31 cellular contexts compared by ENCODE assay signal in genomic region chr2:134081238-134081637, GRCh38.
"Had no signal": no experiment of that assay in that cellular context is flagged by ENCODE, and none has a peak within 500 bp of the region (broad histone marks: within the 10 kb centered on the region; RNA-seq: fewer than 3 reads in every experiment).

No MANE protein-coding gene starts in this region.

- H3K27ac ChIP-seq: brain microvascular endothelial cell, SJSA1 had no signal

- H3K36me3 ChIP-seq: brain microvascular endothelial cell, SJSA1 had no signal

- H3K4me1 Mint-ChIP-seq: activated CD4-positive, alpha-beta T cell treated with anti-CD3 and anti-CD28 coated beads, Interleukin-2, amount 10 ng/mL, durations not matched to agents 24 days and 14 days; activated T-helper 17 cell treated with anti-CD3 and anti-CD28 coated beads, Interleukin-2, amount 50 U/mL, for 72 hours; T-helper 17 cell had no signal

- H3K36me3 Mint-ChIP-seq: activated naive CD8-positive, alpha-beta T cell had no signal

- H3K4me1 ChIP-seq: SJSA1 had no signal

- H3K9me3 Mint-ChIP-seq: activated B cell treated with CpG ODN at 0.5 μM for 24 hours; activated CD4-positive, alpha-beta T cell treated with anti-CD3 and anti-CD28 coated beads, Interleukin-2, amount 10 ng/mL, durations not matched to agents 24 days and 14 days; activated naive CD4-positive, alpha-beta T cell treated with anti-CD3 and anti-CD28 coated beads for 36 hours; activated T-cell treated with anti-CD3 and anti-CD28 coated beads, Interleukin-2, amount 50 U/mL, for 4 hours; activated T-helper 17 cell treated with anti-CD3 and anti-CD28 coated beads, Interleukin-2, amount 50 U/mL, for 72 hours had no signal

- H3K4me3 Mint-ChIP-seq: activated B cell treated with CpG ODN at 0.5 μM for 24 hours; activated CD4-positive, alpha-beta T cell treated with anti-CD3 and anti-CD28 coated beads, Interleukin-2, amount 10 ng/mL, durations not matched to agents 24 days and 14 days; activated naive CD4-positive, alpha-beta T cell treated with anti-CD3 and anti-CD28 coated beads for 36 hours; activated naive CD8-positive, alpha-beta T cell; activated T-cell treated with anti-CD3 and anti-CD28 coated beads, Interleukin-2, amount 50 U/mL, for 4 hours; activated T-helper 17 cell treated with anti-CD3 and anti-CD28 coated beads, Interleukin-2, amount 50 U/mL, for 72 hours; T-helper 17 cell had no signal

- H3K27me3 Mint-ChIP-seq: activated B cell treated with CpG ODN at 0.5 μM for 24 hours; activated naive CD8-positive, alpha-beta T cell had no signal

- H3K9me3 ChIP-seq: SJSA1 had no signal

- H3K27ac Mint-ChIP-seq: activated B cell treated with CpG ODN at 0.5 μM for 24 hours; activated CD4-positive, alpha-beta T cell treated with anti-CD3 and anti-CD28 coated beads, Interleukin-2, amount 10 ng/mL, durations not matched to agents 24 days and 14 days; activated naive CD4-positive, alpha-beta T cell treated with anti-CD3 and anti-CD28 coated beads for 36 hours; activated naive CD8-positive, alpha-beta T cell; activated T-helper 17 cell treated with anti-CD3 and anti-CD28 coated beads, Interleukin-2, amount 50 U/mL, for 72 hours; T-helper 17 cell had no signal

- H3K4me3 ChIP-seq: K562, SJSA1 had no signal

- DNase-seq: activated B cell treated with CpG ODN at 0.5 μM for 24 hours; activated CD4-positive, alpha-beta T cell treated with anti-CD3 and anti-CD28 coated beads for 1 hour; activated CD4-positive, alpha-beta T cell treated with anti-CD3 and anti-CD28 coated beads, Interleukin-2, amount 10 ng/mL, durations not matched to agents 24 days and 14 days; activated CD4-positive, alpha-beta T cell treated with anti-CD3 and anti-CD28 coated beads, Interleukin-2, amount 50 U/mL, for 48 hours; activated CD8-positive, alpha-beta memory T cell treated with anti-CD3 and anti-CD28 coated beads for 24 hours; activated gamma-delta T cell; activated naive CD4-positive, alpha-beta T cell treated with anti-CD3 and anti-CD28 coated beads for 36 hours; activated T-cell treated with anti-CD3 and anti-CD28 coated beads, Interleukin-2, amount 50 U/mL, for 4 hours; amygdala; Karpas-422; MM.1S; NCI-H1105; NCI-H1436; NCI-H2029 treated with DMSO at 0.1 percent for 48 hours; NCI-H510A treated with DMSO at 0.1 percent for 48 hours; NCI-H69; NK-92 treated with Interleukin-12 subunit alpha and Interleukin-12 subunit beta, amount 100 ng/mL, for 24 hours; OCI-M1; RPMI8226; SHP77; T-helper 17 cell; T1000 had no signal

- ATAC-seq: activated T-cell treated with anti-CD3 and anti-CD28 coated beads, Interleukin-2, amount 50 U/mL, for 4 hours; activated T-helper 17 cell treated with anti-CD3 and anti-CD28 coated beads, Interleukin-2, amount 50 U/mL, for 72 hours; K562; Panc1; SK-N-SH treated with all-trans-retinoic acid at 6 μM for 48 hours; T-helper 17 cell had no signal

- H3K27me3 ChIP-seq: brain microvascular endothelial cell, SJSA1 had no signal

- FAIRE-seq: astrocyte, K562, TTC549 had no signal
